ENCODE assay signal across 1 cellular context in genomic region chr17:44315760-44316731, GRCh38.
TF ChIP-seq lines count a peak whose summit lies in the region.

No MANE protein-coding gene starts in this region.

TF ChIP-seq in HEK293, 187 proteins besides CTCF, POLR2A, EP300 and RAD21 (continued from another document):
- TF ChIP-seq ZBTB10 (tag by site-specific recombination; IDR thresholded peaks at IDR 0.05) (peak; percentile 36; the same call in 1 of the 2 replicates), IKZF3 (tag by site-specific recombination; IDR thresholded peaks at IDR 0.05) (no peak), ZNF777 (tag by site-specific recombination; IDR thresholded peaks at IDR 0.05; ENCODE audit: borderline replicate concordance) (0 out of 2 replicates have a peak, but pooled peaks have one; percentile 10), ZNF133 (tag by site-specific recombination; IDR thresholded peaks at IDR 0.05) (no peak), ZNF354C (tag by site-specific recombination; IDR thresholded peaks at IDR 0.05; ENCODE audit: borderline replicate concordance, low read depth) (no peak), ZNF747 (tag by site-specific recombination; IDR thresholded peaks at IDR 0.05) (no peak), ZNF645 (tag by site-specific recombination; IDR thresholded peaks at IDR 0.05) (peak; percentile 6; the same call in 1 of the 2 replicates), WT1 (tag by site-specific recombination; IDR thresholded peaks at IDR 0.05) (no peak), ZNF473 (tag by site-specific recombination; IDR thresholded peaks at IDR 0.05) (no peak), ZNF76 (tag by site-specific recombination; IDR thresholded peaks at IDR 0.05; ENCODE audit: borderline replicate concordance, low read depth) (no peak), ZNF19 (tag by site-specific recombination; IDR thresholded peaks at IDR 0.05; ENCODE audit: low read depth) (no peak), HIC1 (tag by site-specific recombination; IDR thresholded peaks at IDR 0.05) (no peak), ZNF639 (tag by site-specific recombination; IDR thresholded peaks at IDR 0.05) (no peak), INSM2 (tag by site-specific recombination; IDR thresholded peaks at IDR 0.05) (0 out of 2 replicates have a peak, but pooled peaks have one; percentile 17), ZBTB48 (tag by site-specific recombination; IDR thresholded peaks at IDR 0.05) (no peak), SCRT1 (tag by site-specific recombination; IDR thresholded peaks at IDR 0.05; ENCODE audit: borderline replicate concordance) (no peak), EGR2 (tag by site-specific recombination; IDR thresholded peaks at IDR 0.05; ENCODE audit: low read depth) (no peak), BCL11A (tag by site-specific recombination; IDR thresholded peaks at IDR 0.05; ENCODE audit: low read depth) (peak; percentile 78), ZBTB44 (tag by site-specific recombination; IDR thresholded peaks at IDR 0.05) (no peak), MZF1 (tag by site-specific recombination; IDR thresholded peaks at IDR 0.05; ENCODE audit: borderline replicate concordance) (no peak), HOXA7 (CRISPR knock-in tag; IDR thresholded peaks at IDR 0.05; ENCODE audit: borderline replicate concordance) (no peak), ZNF175 (tag by site-specific recombination; IDR thresholded peaks at IDR 0.05) (no peak), ZBTB21 (tag by site-specific recombination; IDR thresholded peaks at IDR 0.05) (peak; percentile 31; the same call in 1 of the 2 replicates), HOXD13 (CRISPR knock-in tag; IDR thresholded peaks at IDR 0.05; ENCODE audit: borderline replicate concordance) (no peak), KLF9 (tag by site-specific recombination; IDR thresholded peaks at IDR 0.05; ENCODE audit: low read depth) (peak; percentile 50; the same call in 1 of the 2 replicates), MEIS1 (CRISPR knock-in tag; IDR thresholded peaks at IDR 0.05; ENCODE audit: borderline replicate concordance) (no peak), BCL6B (tag by site-specific recombination; IDR thresholded peaks at IDR 0.05) (no peak), ZNF324 (tag by site-specific recombination; IDR thresholded peaks at IDR 0.05) (0 out of 2 replicates have a peak, but pooled peaks have one; percentile 7)
TF ChIP-seq in HEK293: peak in this region for 12.
